In genomic region chr1:236541710-236542109, GRCh38 we compare ENCODE assay signal across 21 cellular contexts. TPM values are rescaled to one million over a fixed set of nuclear protein-coding genes. Genes with fewer than 3 reads are reported as not detected.
DNase-seq lines count a peak whose midpoint lies in the region; ATAC-seq and TF ChIP-seq lines count a peak whose summit lies in the region.
"Had no signal": no experiment of that assay in that cellular context is flagged by ENCODE, and none has a peak within 500 bp of the region (broad histone marks: within the 10 kb centered on the region; RNA-seq: fewer than 3 reads in every experiment).

No MANE protein-coding gene starts in this region.

- no peaks in the 10 kb centered on the region for H3K9me3 ChIP-seq in osteoblast (ENCODE audit: low read depth, low read length)
- H3K9me3 ChIP-seq: BLaER1 had no signal

- no peak overlapping the region for H3K4me3 Mint-ChIP-seq in activated naive CD8-positive, alpha-beta T cell
- H3K4me3 Mint-ChIP-seq in activated naive CD8-positive, alpha-beta T cell treated with anti-CD3 and anti-CD28 coated beads, Interleukin-2, amount 50 U/mL, for 24 hours = no peak overlapping the region
- H3K4me3 Mint-ChIP-seq: CD4-positive, alpha-beta memory T cell; GM23338 had no signal

- H3K27me3 Mint-ChIP-seq in activated naive CD8-positive, alpha-beta T cell = no peaks in the 10 kb centered on the region
- no peaks in the 10 kb centered on the region for H3K27me3 Mint-ChIP-seq in activated naive CD8-positive, alpha-beta T cell treated with anti-CD3 and anti-CD28 coated beads, Interleukin-2, amount 50 U/mL, for 24 hours
- H3K27me3 Mint-ChIP-seq: CD4-positive, alpha-beta memory T cell had no signal

- H3K36me3 ChIP-seq in osteoblast (ENCODE audit: insufficient read depth, low read length) = peaks cover 83% of the 10 kb centered on the region

- no peaks in the 10 kb centered on the region for H3K9me3 Mint-ChIP-seq in activated naive CD8-positive, alpha-beta T cell (ENCODE audit: low read depth)
- no peaks in the 10 kb centered on the region for H3K9me3 Mint-ChIP-seq in activated naive CD8-positive, alpha-beta T cell treated with anti-CD3 and anti-CD28 coated beads, Interleukin-2, amount 50 U/mL, for 24 hours
- H3K9me3 Mint-ChIP-seq: CD4-positive, alpha-beta memory T cell; GM23338 had no signal

- no peak overlapping the region for H2AFZ ChIP-seq in osteoblast (ENCODE audit: low read length)
- H2AFZ ChIP-seq: GM23338 had no signal

- intact Hi-C loops in sciatic nerve (cut with DNase I) = no loop called here

- no peaks in the 10 kb centered on the region for H3K27me3 ChIP-seq in osteoblast (ENCODE audit: insufficient read depth, low read length)
- H3K27me3 ChIP-seq: BLaER1 had no signal

- peaks cover 20% of the 10 kb centered on the region for H3K4me1 Mint-ChIP-seq in activated naive CD8-positive, alpha-beta T cell (ENCODE audit: low read depth)
- peaks cover 15% of the 10 kb centered on the region for H3K4me1 Mint-ChIP-seq in activated naive CD8-positive, alpha-beta T cell treated with anti-CD3 and anti-CD28 coated beads, Interleukin-2, amount 50 U/mL, for 24 hours
- H3K4me1 Mint-ChIP-seq: GM23338 had no signal

- peaks cover 19% of the 10 kb centered on the region for H3K36me3 Mint-ChIP-seq in activated naive CD8-positive, alpha-beta T cell
- peaks cover 66% of the 10 kb centered on the region for H3K36me3 Mint-ChIP-seq in activated naive CD8-positive, alpha-beta T cell treated with anti-CD3 and anti-CD28 coated beads, Interleukin-2, amount 50 U/mL, for 24 hours (ENCODE audit: low read depth)

- H3K27ac Mint-ChIP-seq in activated naive CD8-positive, alpha-beta T cell = peak overlapping the region; percentile 41
- H3K27ac Mint-ChIP-seq in activated naive CD8-positive, alpha-beta T cell treated with anti-CD3 and anti-CD28 coated beads, Interleukin-2, amount 50 U/mL, for 24 hours = no peak overlapping the region
- H3K27ac Mint-ChIP-seq: GM23338 had no signal

- no peak overlapping the region for H3K4me2 ChIP-seq in osteoblast (ENCODE audit: insufficient read depth, low read length)
- H3K4me2 ChIP-seq: BLaER1, GM23338 had no signal

- peaks cover 3% of the 10 kb centered on the region for H3K79me2 ChIP-seq in osteoblast (ENCODE audit: insufficient read depth, low read length)

- peaks cover 3% of the 10 kb centered on the region for H4K20me1 ChIP-seq in osteoblast (ENCODE audit: insufficient read depth, low read length)

- TF ChIP-seq CTCF in epithelial cell of esophagus (IDR thresholded peaks at IDR 0.05; ENCODE audit: insufficient read depth, low read depth, low read length, missing control alignments) = no peak
- no peak for TF ChIP-seq CTCF in osteoblast (IDR thresholded peaks at IDR 0.05; ENCODE audit: extremely low read depth, low read depth, low read length)

- no peak for DNase-seq in activated naive CD8-positive, alpha-beta T cell treated with anti-CD3 and anti-CD28 coated beads, Interleukin-2, amount 50 U/mL, for 24 hours
- DNase-seq in epithelial cell of esophagus (ENCODE audit: low read depth) (peak; percentile 20), osteoblast (ENCODE audit: insufficient read length, low spot score, missing footprints) (peak; percentile 17), sciatic nerve (ENCODE audit: low spot score) (no peak), EL (no peak), DMS153 treated with DMSO at 0.1 percent for 48 hours (lab: John Stamatoyannopoulos, UW; ENCODE audit: unreplicated experiment) (no peak)
- DNase-seq: Calu3; CD4-positive, alpha-beta memory T cell; DMS53; HCEC 1CT; Kasumi-1; MM.1S; NCI-H1092; NCI-H1694; NCI-H2081 treated with DMSO at 0.1 percent for 48 hours; NCI-H748 treated with DMSO at 0.1 percent for 48 hours; NK-92 treated with Interleukin-12 subunit alpha and Interleukin-12 subunit beta, amount 100 ng/mL, for 24 hours; SHP77 had no signal

- H3K27ac ChIP-seq in osteoblast (ENCODE audit: low read depth, low read length) = no peak overlapping the region
- H3K27ac ChIP-seq: BLaER1 had no signal

- no peak overlapping the region for H3K4me3 ChIP-seq in epithelial cell of esophagus (ENCODE audit: low read length)
- H3K4me3 ChIP-seq in osteoblast (ENCODE audit: insufficient read depth, low read length) = no peak overlapping the region
- H3K4me3 ChIP-seq: BLaER1, GM23338 had no signal

- no peak for ATAC-seq in activated naive CD8-positive, alpha-beta T cell treated with anti-CD3 and anti-CD28 coated beads, Interleukin-2, amount 50 U/mL, for 24 hours
- ATAC-seq in sciatic nerve = no peak
- ATAC-seq: GM23338 had no signal

- no peaks in the 10 kb centered on the region for H3K4me1 ChIP-seq in osteoblast (ENCODE audit: insufficient read depth, low read length)

RNA-seq across cellular contexts. Expression of gene LGALS8, which starts 17.9 kb away (rescaled TPM):
- 79.6 and 86.9 TPM in 2 replicates for total RNA-seq in osteoblast
- 69.4 TPM for total RNA-seq in sciatic nerve

Comparison
In these comparisons a context has a peak if more than half of its experiments do, and no peak if none do; other contexts are left out.
1. DNase-seq: peak in epithelial cell of esophagus (single experiment) and osteoblast (single experiment); none in activated naive CD8-positive, alpha-beta T cell treated with anti-CD3 and anti-CD28 coated beads, Interleukin-2, amount 50 U/mL, for 24 hours (single experiment), sciatic nerve (single experiment), EL (single experiment) and DMS153 treated with DMSO at 0.1 percent for 48 hours (single experiment).